ENCODE assay signal across 8 cellular contexts in genomic region chr5:141923443-141924313, GRCh38. TPM values are rescaled to one million over a fixed set of nuclear protein-coding genes. Genes with fewer than 3 reads are reported as not detected.
DNase-seq lines count a peak whose midpoint lies in the region; ATAC-seq, FAIRE-seq and TF ChIP-seq lines count a peak whose summit lies in the region.

Gene DELE1 (plus strand): TSS chr5:141923871. CDS start chr5:141923942, 71 bp downstream.

- TF ChIP-seq CTCF in H1 (IDR thresholded peaks at IDR 0.05; ENCODE audit: control extremely low read depth in 1 of 3, insufficient read depth in 1 of 3, low read depth in 1 of 3, low read length in 3 of 3) = peak in 1 of 3 experiments; percentile 5; a peak in 1 of 4 replicates

- H2BK12ac ChIP-seq in H1 (ENCODE audit: low read depth, low read length) (no peak within 1 kb of the TSS), mesenchymal stem cell (ENCODE audit: low read length in 2 of 2) (peak within 1 kb of the TSS; percentile 15 to 57)

- peak within 1 kb of the TSS; percentile 96 for H2BK5ac ChIP-seq in H1 (ENCODE audit: low read depth, low read length)
- peak within 1 kb of the TSS; percentile 75 for H2BK5ac ChIP-seq in mesenchymal stem cell (ENCODE audit: low read depth, low read length, poor library complexity, severe bottlenecking)

- peaks cover 0 to 3% (median 3%) of the 10 kb centered on the region in 4 experiments; a peak in 3 of 7 replicates for H3K4me1 ChIP-seq in H1 (replicated peaks in 1 of 4; ENCODE audit: control insufficient read depth in 3 of 4, insufficient read depth in 4 of 4, low read length in 3 of 4)
- peaks cover 12% of the 10 kb centered on the region for H3K4me1 ChIP-seq in mesenchymal stem cell (ENCODE audit: control insufficient read depth, insufficient read depth, low read depth, low read length)

- H3K14ac ChIP-seq in H1 (ENCODE audit: insufficient read length) (no peak within 1 kb of the TSS), mesenchymal stem cell (ENCODE audit: low read length in 2 of 2) (peak within 1 kb of the TSS in 1 of 2 experiments; percentile 72)

- H2AK5ac ChIP-seq in H1 (ENCODE audit: low read depth, low read length) (peak within 1 kb of the TSS; percentile 65; the same call in 1 of the 2 replicates), mesenchymal stem cell (ENCODE audit: low read length, severe bottlenecking) (peak within 1 kb of the TSS; percentile 95)

- CTCF ChIA-PET in H1 (lab: Charles Lee; ENCODE audit: partially characterized antibody) = interaction anchor here (0.7 to 5.2 kb wide), 13 partner anchors 8 to 242 kb away, joined by 3 to 34 read pairs (median 4); partner anchors contain the start of genes ARAP3 and PCDH1

- peaks cover 11 to 33% (median 25%) of the 10 kb centered on the region in 4 experiments for H3K36me3 ChIP-seq in H1 (ENCODE audit: control insufficient read depth in 2 of 4, insufficient read depth in 4 of 4, low read length in 3 of 4)
- peaks cover 24 to 36% of the 10 kb centered on the region in 2 experiments for H3K36me3 ChIP-seq in mesenchymal stem cell (ENCODE audit: control insufficient read depth in 1 of 2, insufficient read depth in 2 of 2, low read depth in 1 of 2, low read length in 2 of 2)

- peak; percentile 80 for DNase-seq in CMK (ENCODE audit: low read depth)
- DNase-seq in HS-27A (ENCODE audit: low read depth) = peak; percentile 66
- DNase-seq in NOMO-1 treated with dmso at 0.1 percent for 144 hours (lab: John Stamatoyannopoulos, UW; ENCODE audit: unreplicated experiment) = peak; percentile 97
- DNase-seq in activated CD8-positive, alpha-beta memory T cell treated with anti-CD3 and anti-CD28 coated beads for 48 hours (ENCODE audit: low read depth in 2 of 3, low spot score in 2 of 3) = peak; percentile 79 to 96 (median 85)
- peak; percentile 69 to 90 for DNase-seq in H1 (ENCODE audit: low read depth in 1 of 2, low spot score in 2 of 2)
- DNase-seq in mesenchymal stem cell = peak; percentile 95
- peak; percentile 80 for DNase-seq in stimulated activated CD8-positive, alpha-beta memory T cell treated with anti-CD3 and anti-CD28 coated beads, Interleukin-12 subunit alpha, Interleukin-12 subunit beta, amount 100 ng/mL, for 4 hours (ENCODE audit: low read depth)

- TF ChIP-seq EP300 in H1 (IDR thresholded peaks at IDR 0.05; ENCODE audit: borderline replicate concordance in 1 of 2, low read depth in 2 of 2, low read length in 2 of 2) = no peak

- H2BK15ac ChIP-seq in H1 (ENCODE audit: low read length) (0 out of 2 replicates have a peak within 1 kb of the TSS, but pooled peaks have one; percentile 29), mesenchymal stem cell (ENCODE audit: low read depth, poor library complexity, severe bottlenecking) (peak within 1 kb of the TSS; percentile 87)

- POLR2A ChIA-PET in H1 (lab: Charles Lee; ENCODE audit: partially characterized antibody) = interaction anchor here (0.8 to 7.3 kb wide), 16 partner anchors 8 to 305 kb away, joined by 3 to 66 read pairs (median 4); partner anchors contain the start of genes DIAPH1 and PCDH12

- H3K79me2 ChIP-seq in H1 (ENCODE audit: control insufficient read depth in 1 of 2, insufficient read depth in 2 of 2, low read length in 2 of 2) = peaks cover 4 to 9% of the 10 kb centered on the region in 2 experiments; a peak in 2 of 4 replicates

- peaks cover 10% of the 10 kb centered on the region for H3K23me2 ChIP-seq in H1 (ENCODE audit: low read depth, low read length)

- peak within 1 kb of the TSS; percentile 68 to 84 (median 74) for H3K4me3 ChIP-seq in H1 (ENCODE audit: extremely low read depth in 1 of 4, insufficient read depth in 2 of 4, low read depth in 3 of 4, low read length in 4 of 4)
- peak within 1 kb of the TSS; percentile 70 to 95 for H3K4me3 ChIP-seq in mesenchymal stem cell (ENCODE audit: insufficient read depth in 1 of 2, low read depth in 1 of 2, low read length in 2 of 2)

- H3K56ac ChIP-seq in H1 (replicated peaks; ENCODE audit: insufficient read length, low read depth, low read length) = peak within 1 kb of the TSS; percentile 89

- WGBS in H1 (ENCODE audit: extremely low coverage in 1 of 2, insufficient coverage in 1 of 2, insufficient read length in 1 of 2, insufficient replicate concordance in 2 of 2, low coverage in 1 of 2, low lambda C conversion rate in 2 of 2, missing lambda C conversion rate in 1 of 2), 2 experiments = 4% methylated on average over 54 of the region's 54 CpGs; no CpG with 5 or more reads in 1 of the 2 experiments
- WGBS in mesenchymal stem cell = 1% methylated on average over 54 of the region's 54 CpGs

- peak within 1 kb of the TSS; percentile 95 for H3K18ac ChIP-seq in H1 (ENCODE audit: extremely low read depth, low read length)
- H3K18ac ChIP-seq in mesenchymal stem cell (ENCODE audit: low read depth in 1 of 2, low read length in 2 of 2) = peak within 1 kb of the TSS; percentile 95 to 97

- H3K4ac ChIP-seq in H1 (replicated peaks; ENCODE audit: insufficient read length, low read depth, low read length) = peak within 1 kb of the TSS; percentile 87
- peak within 1 kb of the TSS; percentile 95 to 97 for H3K4ac ChIP-seq in mesenchymal stem cell (ENCODE audit: low read depth in 1 of 2, low read length in 2 of 2)

- H4K5ac ChIP-seq in H1 (ENCODE audit: insufficient read length, low read depth, low read length) = peak within 1 kb of the TSS; percentile 93

- H2AFZ ChIP-seq in H1 (ENCODE audit: low read length) (no peak within 1 kb of the TSS; the same call in 1 of the 2 replicates), mesenchymal stem cell (ENCODE audit: low read depth, low read length) (peak within 1 kb of the TSS; percentile 95)

- no peaks in the 10 kb centered on the region for H3K27me3 ChIP-seq in H1 (replicated peaks in 1 of 4; ENCODE audit: control insufficient read depth in 3 of 4, extremely low read depth in 1 of 4, insufficient read depth in 3 of 4, low read length in 3 of 4)
- no peaks in the 10 kb centered on the region for H3K27me3 ChIP-seq in mesenchymal stem cell (ENCODE audit: control insufficient read depth in 1 of 2, insufficient read depth in 1 of 2, low read length in 2 of 2)

- H4K20me1 ChIP-seq in H1 (replicated peaks in 1 of 2; ENCODE audit: control insufficient read depth in 1 of 2, insufficient read depth in 2 of 2, low read length in 2 of 2) = peaks cover 0 to 3% of the 10 kb centered on the region in 2 experiments

- ATAC-seq in GM19467 (IDR thresholded peaks at IDR 0.05; ENCODE audit: unreplicated experiment) = peak; percentile 97

- H3K4me2 ChIP-seq in H1 (ENCODE audit: insufficient read depth in 1 of 2, low read depth in 2 of 2, low read length in 2 of 2) (peak within 1 kb of the TSS; percentile 74 to 84), mesenchymal stem cell (ENCODE audit: low read length, poor library complexity, severe bottlenecking) (peak within 1 kb of the TSS; percentile 69)

- no peaks in the 10 kb centered on the region for H3K9me3 ChIP-seq in H1 (ENCODE audit: insufficient read depth in 2 of 2, low read depth in 1 of 2, low read length in 1 of 2)
- H3K9me3 ChIP-seq in mesenchymal stem cell (ENCODE audit: control insufficient read depth, low read length) = no peaks in the 10 kb centered on the region

- H4K8ac ChIP-seq in H1 (ENCODE audit: extremely low read depth, insufficient read depth, low read length) (peak within 1 kb of the TSS; percentile 94), mesenchymal stem cell (ENCODE audit: low read length) (peak within 1 kb of the TSS; percentile 98)

- TF ChIP-seq RAD21 in H1 (IDR thresholded peaks at IDR 0.05 in 1 of 2, conservative IDR thresholded peaks at IDR 0.05 in 1 of 2; ENCODE audit: low read depth in 2 of 2, low read length in 2 of 2) = peak in 1 of 2 experiments; percentile 9; a peak in 1 of 4 replicates

- H3K23ac ChIP-seq in H1 (ENCODE audit: insufficient read length) (no peak within 1 kb of the TSS), mesenchymal stem cell (ENCODE audit: low read length in 2 of 2) (peak within 1 kb of the TSS in 1 of 2 experiments; percentile 50)

- H2BK120ac ChIP-seq in H1 (replicated peaks; ENCODE audit: low read depth, low read length) (peak within 1 kb of the TSS; percentile 10), mesenchymal stem cell (ENCODE audit: low read depth, low read length) (peak within 1 kb of the TSS; percentile 76)

- FAIRE-seq in H1 (lab: Jason Lieb, UNC) = peak; percentile 83

- peak in 1 of 2 experiments; percentile 84; a peak in 2 of 3 replicates for TF ChIP-seq POLR2A in H1 (IDR thresholded peaks at IDR 0.05; ENCODE audit: control extremely low read depth in 1 of 2, low read depth in 2 of 2, low read length in 2 of 2)

- H3K79me1 ChIP-seq in H1 (ENCODE audit: low read depth, low read length) (peaks cover 5% of the 10 kb centered on the region; the same call in 1 of the 2 replicates), mesenchymal stem cell (replicated peaks; ENCODE audit: low read length, poor library complexity, severe bottlenecking) (peaks cover 31% of the 10 kb centered on the region)

- H3K27ac ChIP-seq in H1 (ENCODE audit: low read depth, low read length) (peak within 1 kb of the TSS; percentile 71; the same call in 1 of the 2 replicates), mesenchymal stem cell (ENCODE audit: low read length, poor library complexity, severe bottlenecking) (peak within 1 kb of the TSS; percentile 97)

- no peak within 1 kb of the TSS for H2BK20ac ChIP-seq in H1 (ENCODE audit: low read length)

- H3K9ac ChIP-seq in H1 (replicated peaks in 1 of 4; ENCODE audit: extremely low read depth in 1 of 4, low read depth in 3 of 4, low read length in 3 of 4) (peak within 1 kb of the TSS; percentile 55 to 77 (median 66)), mesenchymal stem cell (ENCODE audit: low read length) (peak within 1 kb of the TSS; percentile 98)

- H4K91ac ChIP-seq in H1 (replicated peaks; ENCODE audit: insufficient read length, low read length) (peak within 1 kb of the TSS; percentile 92), mesenchymal stem cell (ENCODE audit: low read length) (peak within 1 kb of the TSS; percentile 98)

TF ChIP-seq in H1, 55 proteins besides CTCF, POLR2A, EP300 and RAD21 (continues in another document):
- TF ChIP-seq PHF8 (conservative IDR thresholded peaks at IDR 0.05; ENCODE audit: low read depth, low read length) (peak; percentile 85), CBX8 (IDR thresholded peaks at IDR 0.05; ENCODE audit: borderline replicate concordance, low read depth, low read length) (no peak), CHD2 (IDR thresholded peaks at IDR 0.05; ENCODE audit: low read length) (peak; percentile 36; the same call in 1 of the 2 replicates), SAP30 (IDR thresholded peaks at IDR 0.05; ENCODE audit: insufficient read depth, insufficient replicate concordance, low read length) (no peak)

RNA-seq across cellular contexts. Expression of gene DELE1, which starts in this region (rescaled TPM):
- 59.6 and 61.4 TPM in 2 replicates for total RNA-seq in H1 (2021; fragmentation: NEBNext Ultra II Directional; extraction: Animal tissue kit (Norgen Biotek cat#: 25700))
- polyA plus RNA-seq in H1 (2011; rRNA removed) = 114 and 132 TPM in 2 replicates
- 98.7 TPM for polyA plus RNA-seq in H1 (2011; cell fraction: cytosol; rRNA removed)
- polyA plus RNA-seq in H1 (2011; cell fraction: nucleus; rRNA removed) = 310 TPM
- 71.4 to 88.2 TPM (median 72.4 TPM) in 4 replicates for polyA plus RNA-seq in H1 (2012, experiment 1 of 2)
- 49.9 TPM for polyA plus RNA-seq in H1 (2012, experiment 2 of 2)
- polyA plus RNA-seq in H1 (2013, experiment 1 of 2) = 46.8 TPM
- 41.4 TPM for polyA plus RNA-seq in H1 (2013, experiment 2 of 2)
- 84.7 and 92.9 TPM in 2 replicates for polyA minus RNA-seq in H1 (2011; rRNA and poly(A)+ RNA removed)
- polyA minus RNA-seq in H1 (2011; cell fraction: cytosol; rRNA and poly(A)+ RNA removed) = 35.0 TPM
- polyA minus RNA-seq in H1 (2011; cell fraction: nucleus; rRNA and poly(A)+ RNA removed) = 93.7 TPM
- polyA plus RNA-seq in mesenchymal stem cell (2013, experiment 1 of 2) = 36.7 TPM
- polyA plus RNA-seq in mesenchymal stem cell (2013, experiment 2 of 2) = 36.2 TPM

Comparison
In these comparisons a context has a peak if more than half of its experiments do, and no peak if none do; other contexts are left out.
1. Peak in every context shown above with its lines: DNase-seq, ATAC-seq, H3K4me3 ChIP-seq and H3K27ac ChIP-seq.